In genomic region chr12:6613015-6613775, GRCh38 we compare ENCODE assay signal across 1 cellular context.
TF ChIP-seq lines count a peak whose summit lies in the region.

No MANE protein-coding gene starts in this region.

TF ChIP-seq in HEK293, 187 proteins besides CTCF, POLR2A, EP300 and RAD21 (continued from another document and continues in another):
- no peak for TF ChIP-seq ZNF768 (tag by site-specific recombination; IDR thresholded peaks at IDR 0.05)
- no peak for TF ChIP-seq PRDM6 (tag by site-specific recombination; IDR thresholded peaks at IDR 0.05)
- no peak for TF ChIP-seq ZNF354C (tag by site-specific recombination; IDR thresholded peaks at IDR 0.05; ENCODE audit: borderline replicate concordance, low read depth)
- TF ChIP-seq ZNF132 (tag by site-specific recombination; IDR thresholded peaks at IDR 0.05; ENCODE audit: borderline replicate concordance): no peak
- TF ChIP-seq ZNF311 (tag by site-specific recombination; IDR thresholded peaks at IDR 0.05; ENCODE audit: borderline replicate concordance): no peak
- TF ChIP-seq ZFP69B (tag by site-specific recombination; IDR thresholded peaks at IDR 0.05): peak; percentile 56; the same call in 1 of the 2 replicates
- TF ChIP-seq ZNF211 (tag by site-specific recombination; IDR thresholded peaks at IDR 0.05; ENCODE audit: low read depth): no peak
- TF ChIP-seq ZNF366 (tag by site-specific recombination; conservative IDR thresholded peaks at IDR 0.05): peak; percentile 85
- no peak for TF ChIP-seq ZNF248 (tag by site-specific recombination; IDR thresholded peaks at IDR 0.05)
- TF ChIP-seq ZNF292 (tag by site-specific recombination; IDR thresholded peaks at IDR 0.05; ENCODE audit: borderline replicate concordance, low read depth): no peak
- TF ChIP-seq ZNF654 (tag by site-specific recombination; IDR thresholded peaks at IDR 0.05; ENCODE audit: low read depth): no peak
- no peak for TF ChIP-seq ZNF626 (tag by site-specific recombination; IDR thresholded peaks at IDR 0.05)
- TF ChIP-seq ZNF335 (tag by site-specific recombination; conservative IDR thresholded peaks at IDR 0.05): no peak; the same call in 1 of the 2 replicates
- TF ChIP-seq ZNF23 (tag by site-specific recombination; IDR thresholded peaks at IDR 0.05; ENCODE audit: borderline replicate concordance): no peak
- TF ChIP-seq KLF9 (tag by site-specific recombination; IDR thresholded peaks at IDR 0.05; ENCODE audit: low read depth): peak; percentile 61
- peak; percentile 88 for TF ChIP-seq ZFHX2 (tag by site-specific recombination; conservative IDR thresholded peaks at IDR 0.05)
- TF ChIP-seq ZNF2 (tag by site-specific recombination; IDR thresholded peaks at IDR 0.05): peak; percentile 64; the same call in 1 of the 2 replicates
- TF ChIP-seq INSM2 (tag by site-specific recombination; IDR thresholded peaks at IDR 0.05): peak; percentile 46; the same call in 1 of the 2 replicates
- TF ChIP-seq ZFP37 (tag by site-specific recombination; IDR thresholded peaks at IDR 0.05): peak; percentile 76; the same call in 1 of the 2 replicates
- no peak; the same call in none of the 2 replicates for TF ChIP-seq PRDM4 (tag by site-specific recombination; IDR thresholded peaks at IDR 0.05)
- 0 out of 2 replicates have a peak, but pooled peaks have one; percentile 34 for TF ChIP-seq ZSCAN18 (tag by site-specific recombination; IDR thresholded peaks at IDR 0.05)
- TF ChIP-seq ZNF404 (tag by site-specific recombination; IDR thresholded peaks at IDR 0.05): no peak
- TF ChIP-seq ZNF138 (tag by site-specific recombination; IDR thresholded peaks at IDR 0.05; ENCODE audit: borderline replicate concordance): no peak
- TF ChIP-seq ZNF518A (tag by site-specific recombination; conservative IDR thresholded peaks at IDR 0.05; ENCODE audit: low read depth): peak; percentile 40; the same call in 1 of the 2 replicates
- 0 out of 2 replicates have a peak, but pooled peaks have one; percentile 26 for TF ChIP-seq SCRT2 (tag by site-specific recombination; IDR thresholded peaks at IDR 0.05)
- TF ChIP-seq ZNF529 (tag by site-specific recombination; IDR thresholded peaks at IDR 0.05; ENCODE audit: insufficient replicate concordance): no peak
- TF ChIP-seq ZBTB7A (tag by site-specific recombination; IDR thresholded peaks at IDR 0.05; ENCODE audit: low read depth): peak; percentile 67; the same call in 1 of the 2 replicates
- TF ChIP-seq PRDM2 (tag by site-specific recombination; IDR thresholded peaks at IDR 0.05; ENCODE audit: borderline replicate concordance): no peak
- no peak for TF ChIP-seq SCRT1 (tag by site-specific recombination; IDR thresholded peaks at IDR 0.05; ENCODE audit: borderline replicate concordance)
- TF ChIP-seq ZNF670 (tag by site-specific recombination; IDR thresholded peaks at IDR 0.05; ENCODE audit: low read depth): no peak
- no peak for TF ChIP-seq ZNF677 (tag by site-specific recombination; IDR thresholded peaks at IDR 0.05)
- 0 out of 2 replicates have a peak, but pooled peaks have one; percentile 34 for TF ChIP-seq ZNF146 (tag by site-specific recombination; IDR thresholded peaks at IDR 0.05)
- 0 out of 2 replicates have a peak, but pooled peaks have one; percentile 36 for TF ChIP-seq HIC1 (tag by site-specific recombination; IDR thresholded peaks at IDR 0.05)
- 0 out of 2 replicates have a peak, but pooled peaks have one; percentile 46 for TF ChIP-seq GLI4 (tag by site-specific recombination; IDR thresholded peaks at IDR 0.05)
- no peak for TF ChIP-seq GLI2 (tag by site-specific recombination; IDR thresholded peaks at IDR 0.05; ENCODE audit: borderline replicate concordance, low read depth)
- TF ChIP-seq ZNF747 (tag by site-specific recombination; IDR thresholded peaks at IDR 0.05): no peak
- peak; percentile 24; the same call in 1 of the 2 replicates for TF ChIP-seq ZNF792 (tag by site-specific recombination; IDR thresholded peaks at IDR 0.05)
